Comparison of ENCODE assay signal across 26 cellular contexts in genomic region chr4:165433529-165433928, GRCh38. TPM values are rescaled to one million over a fixed set of nuclear protein-coding genes. Genes with fewer than 3 reads are reported as not detected.
DNase-seq lines count a peak whose midpoint lies in the region; ATAC-seq and TF ChIP-seq lines count a peak whose summit lies in the region.
"Had no signal": no experiment of that assay in that cellular context is flagged by ENCODE, and none has a peak within 500 bp of the region (broad histone marks: within the 10 kb centered on the region; RNA-seq: fewer than 3 reads in every experiment).

No MANE protein-coding gene starts in this region.

- DNase-seq in ELF-1 (ENCODE audit: low read depth, low spot score) (peak; percentile 33), NCI-H187 treated with DMSO at 0.1 percent for 48 hours (lab: John Stamatoyannopoulos, UW) (peak; percentile 15), mesenchymal stem cell (no peak), DMS 273 treated with DMSO at 0.1 percent for 48 hours (lab: John Stamatoyannopoulos, UW) (no peak), ascending aorta (ENCODE audit: low spot score in 2 of 2) (no peak)
- no peak for DNase-seq in activated CD8-positive, alpha-beta T cell treated with anti-CD3 and anti-CD28 coated beads for 36 hours
- DNase-seq: activated CD4-positive, alpha-beta T cell treated with anti-CD3 and anti-CD28 coated beads for 48 hours; activated T-cell treated with anti-CD3 and anti-CD28 coated beads, Interleukin-2, amount 50 U/mL, for 24 hours; effector CD4-positive, alpha-beta T cell; head of caudate nucleus; NCI-H1105; NCI-H2029; NCI-H2227 treated with DMSO at 0.1 percent for 48 hours; NCI-H526 treated with DMSO at 0.1 percent for 48 hours; stimulated activated CD4-positive, alpha-beta T cell treated with anti-CD3 and anti-CD28 coated beads, Interleukin-12 subunit alpha, Interleukin-12 subunit beta, amount 100 ng/mL, for 4 hours; stimulated activated CD4-positive, alpha-beta T cell treated with anti-CD3 and anti-CD28 coated beads, Interleukin-4, amount 100 ng/mL, for 1 hour; trophoblast cell had no signal

- no peak for TF ChIP-seq CTCF in ascending aorta (IDR thresholded peaks at IDR 0.05)
- no peak for TF ChIP-seq CTCF in activated CD8-positive, alpha-beta T cell treated with anti-CD3 and anti-CD28 coated beads for 36 hours (IDR thresholded peaks at IDR 0.05)

- POLR2A ChIA-PET in activated CD8-positive, alpha-beta T cell treated with anti-CD3 and anti-CD28 coated beads for 36 hours (lab: Charles Lee), result no interaction called here

- H3K36me3 ChIP-seq in mesenchymal stem cell (ENCODE audit: control insufficient read depth in 1 of 2, insufficient read depth in 2 of 2, low read depth in 1 of 2, low read length in 2 of 2) (no peaks in the 10 kb centered on the region), ascending aorta (no peaks in the 10 kb centered on the region)
- H3K36me3 ChIP-seq: BLaER1 treated with 17β-estradiol and CSF1 and Interleukin-3, amounts not matched to agents 10 nM and 100 nM had no signal

- H3K27me3 Mint-ChIP-seq in activated CD8-positive, alpha-beta T cell treated with anti-CD3 and anti-CD28 coated beads for 36 hours, result peaks cover 11% of the 10 kb centered on the region

- H2BK12ac ChIP-seq in mesenchymal stem cell (ENCODE audit: low read length in 2 of 2), result no peak overlapping the region

- no peak overlapping the region for H4K8ac ChIP-seq in mesenchymal stem cell (ENCODE audit: low read length)

- peak overlapping the region in 1 of 2 experiments; percentile 22 for H3K18ac ChIP-seq in mesenchymal stem cell (ENCODE audit: low read depth in 1 of 2, low read length in 2 of 2)

- no peak overlapping the region for H2BK120ac ChIP-seq in mesenchymal stem cell (ENCODE audit: low read depth, low read length)

- H2AFZ ChIP-seq in mesenchymal stem cell (ENCODE audit: low read depth, low read length), result no peak overlapping the region
- H2AFZ ChIP-seq: parathyroid adenoma had no signal

- peak overlapping the region; percentile 28 for H2BK15ac ChIP-seq in mesenchymal stem cell (ENCODE audit: low read depth, poor library complexity, severe bottlenecking)

- intact Hi-C loops in ascending aorta (cut with DNase I), result no loop called here
- intact Hi-C loops in activated CD8-positive, alpha-beta T cell treated with anti-CD3 and anti-CD28 coated beads for 36 hours (cut with micrococcal nuclease), result no loop called here

- no peaks in the 10 kb centered on the region for H3K27me3 ChIP-seq in mesenchymal stem cell (ENCODE audit: control insufficient read depth in 1 of 2, insufficient read depth in 1 of 2, low read length in 2 of 2)
- no peaks in the 10 kb centered on the region for H3K27me3 ChIP-seq in ascending aorta
- H3K27me3 ChIP-seq: BLaER1 treated with 17β-estradiol and CSF1 and Interleukin-3, amounts not matched to agents 10 nM and 100 nM had no signal

- H3K9me3 ChIP-seq in mesenchymal stem cell (ENCODE audit: control insufficient read depth, low read length) (peaks cover 4% of the 10 kb centered on the region), ascending aorta (no peaks in the 10 kb centered on the region)

- no peak overlapping the region for H2BK5ac ChIP-seq in mesenchymal stem cell (ENCODE audit: low read depth, low read length, poor library complexity, severe bottlenecking)

- H3K4me3 ChIP-seq in mesenchymal stem cell (ENCODE audit: insufficient read depth in 1 of 2, low read depth in 1 of 2, low read length in 2 of 2) (no peak overlapping the region), ascending aorta (no peak overlapping the region)
- H3K4me3 ChIP-seq: BLaER1 treated with 17β-estradiol and CSF1 and Interleukin-3, amounts not matched to agents 10 nM and 100 nM; GM12878; lung had no signal

- no peak overlapping the region for H3K9ac ChIP-seq in mesenchymal stem cell (ENCODE audit: low read length)
- H3K9ac ChIP-seq: BLaER1 treated with 17β-estradiol and CSF1 and Interleukin-3, amounts not matched to agents 10 nM and 100 nM; parathyroid adenoma had no signal

- WGBS in mesenchymal stem cell, result 94% methylated on average over 5 of the region's 5 CpGs

- no peaks in the 10 kb centered on the region for H3K4me1 ChIP-seq in mesenchymal stem cell (ENCODE audit: control insufficient read depth, insufficient read depth, low read depth, low read length)
- H3K4me1 ChIP-seq in ascending aorta, result no peaks in the 10 kb centered on the region
- H3K4me1 ChIP-seq: BLaER1 treated with 17β-estradiol and CSF1 and Interleukin-3, amounts not matched to agents 10 nM and 100 nM; parathyroid adenoma had no signal

- no peaks in the 10 kb centered on the region for H3K9me3 Mint-ChIP-seq in activated CD8-positive, alpha-beta T cell treated with anti-CD3 and anti-CD28 coated beads for 36 hours
- H3K9me3 Mint-ChIP-seq: activated T-cell treated with anti-CD3 and anti-CD28 coated beads, Interleukin-2, amount 50 U/mL, for 24 hours; IgD-negative memory B cell had no signal

- H3K4me2 ChIP-seq in mesenchymal stem cell (ENCODE audit: low read length, poor library complexity, severe bottlenecking), result no peak overlapping the region
- H3K4me2 ChIP-seq: BLaER1 treated with 17β-estradiol and CSF1 and Interleukin-3, amounts not matched to agents 10 nM and 100 nM had no signal

- peaks cover 10% of the 10 kb centered on the region for H3K79me1 ChIP-seq in mesenchymal stem cell (replicated peaks; ENCODE audit: low read length, poor library complexity, severe bottlenecking)

- H3K27ac ChIP-seq in cingulate gyrus (ENCODE audit: low read depth, low read length) (peak overlapping the region; percentile 8), mesenchymal stem cell (ENCODE audit: low read length, poor library complexity, severe bottlenecking) (no peak overlapping the region), ascending aorta (no peak overlapping the region)
- H3K27ac ChIP-seq: BLaER1 treated with 17β-estradiol and CSF1 and Interleukin-3, amounts not matched to agents 10 nM and 100 nM; parathyroid adenoma had no signal

- H3K36me3 Mint-ChIP-seq in activated CD8-positive, alpha-beta T cell treated with anti-CD3 and anti-CD28 coated beads for 36 hours (ENCODE audit: low read depth), result no peaks in the 10 kb centered on the region
- H3K36me3 Mint-ChIP-seq: IgD-negative memory B cell had no signal

- ATAC-seq in activated CD8-positive, alpha-beta T cell treated with anti-CD3 and anti-CD28 coated beads for 36 hours, result no peak
- ATAC-seq: GM12878, sciatic nerve had no signal

- H2AK5ac ChIP-seq in mesenchymal stem cell (ENCODE audit: low read length, severe bottlenecking), result no peak overlapping the region

- no peak overlapping the region for H3K4ac ChIP-seq in mesenchymal stem cell (ENCODE audit: low read depth in 1 of 2, low read length in 2 of 2)

- H4K91ac ChIP-seq in mesenchymal stem cell (ENCODE audit: low read length), result no peak overlapping the region

- CTCF ChIA-PET in activated CD8-positive, alpha-beta T cell treated with anti-CD3 and anti-CD28 coated beads for 36 hours (lab: Charles Lee), result interaction anchor here (1.0 to 1.5 kb wide), 2 partner anchors 30 to 303 kb away, joined by 4 to 6 read pairs; no protein-coding TSS in a partner anchor

- H3K4me1 Mint-ChIP-seq in activated CD8-positive, alpha-beta T cell treated with anti-CD3 and anti-CD28 coated beads for 36 hours (ENCODE audit: low read depth), result no peaks in the 10 kb centered on the region
- H3K4me1 Mint-ChIP-seq: brain, IgD-negative memory B cell, nephron had no signal

- no peak overlapping the region for H3K4me3 Mint-ChIP-seq in activated CD8-positive, alpha-beta T cell treated with anti-CD3 and anti-CD28 coated beads for 36 hours
- H3K4me3 Mint-ChIP-seq: activated T-cell treated with anti-CD3 and anti-CD28 coated beads, Interleukin-2, amount 50 U/mL, for 24 hours; brain; IgD-negative memory B cell; nephron had no signal

- no peak overlapping the region for H3K27ac Mint-ChIP-seq in activated CD8-positive, alpha-beta T cell treated with anti-CD3 and anti-CD28 coated beads for 36 hours
- H3K27ac Mint-ChIP-seq: activated T-cell treated with anti-CD3 and anti-CD28 coated beads, Interleukin-2, amount 50 U/mL, for 24 hours; brain; IgD-negative memory B cell; nephron had no signal

- no peak overlapping the region for H3K23ac ChIP-seq in mesenchymal stem cell (ENCODE audit: low read length in 2 of 2)

- no peak overlapping the region for H3K14ac ChIP-seq in mesenchymal stem cell (ENCODE audit: low read length in 2 of 2)

RNA-seq across cellular contexts. Expression of gene CPE, which starts 54.7 kb away (rescaled TPM):
- 60.8 TPM for polyA plus RNA-seq in mesenchymal stem cell (2013, experiment 1 of 2)
- 63.6 TPM for polyA plus RNA-seq in mesenchymal stem cell (2013, experiment 2 of 2)
- total RNA-seq in ascending aorta, result 199 TPM
- not detected for total RNA-seq in activated CD8-positive, alpha-beta T cell treated with anti-CD3 and anti-CD28 coated beads for 36 hours
- total RNA-seq: GM12878 had no signal
- polyA plus RNA-seq: IgD-negative memory B cell had no signal

Comparison
In these comparisons a context has a peak if more than half of its experiments do, and no peak if none do; other contexts are left out.
1. DNase-seq: peak in ELF-1 (single experiment) and NCI-H187 treated with DMSO at 0.1 percent for 48 hours (single experiment); none in mesenchymal stem cell (single experiment), DMS 273 treated with DMSO at 0.1 percent for 48 hours (single experiment), ascending aorta (0 of 2) and activated CD8-positive, alpha-beta T cell treated with anti-CD3 and anti-CD28 coated beads for 36 hours (single experiment).
2. RNA of gene CPE, which starts 54.7 kb away (total RNA-seq): 199 TPM in ascending aorta (single experiment); not detected in activated CD8-positive, alpha-beta T cell treated with anti-CD3 and anti-CD28 coated beads for 36 hours; every median in the first group is over 100 times any median in the second.